8 cellular contexts compared by ENCODE assay signal in the genomic region with DNA sequence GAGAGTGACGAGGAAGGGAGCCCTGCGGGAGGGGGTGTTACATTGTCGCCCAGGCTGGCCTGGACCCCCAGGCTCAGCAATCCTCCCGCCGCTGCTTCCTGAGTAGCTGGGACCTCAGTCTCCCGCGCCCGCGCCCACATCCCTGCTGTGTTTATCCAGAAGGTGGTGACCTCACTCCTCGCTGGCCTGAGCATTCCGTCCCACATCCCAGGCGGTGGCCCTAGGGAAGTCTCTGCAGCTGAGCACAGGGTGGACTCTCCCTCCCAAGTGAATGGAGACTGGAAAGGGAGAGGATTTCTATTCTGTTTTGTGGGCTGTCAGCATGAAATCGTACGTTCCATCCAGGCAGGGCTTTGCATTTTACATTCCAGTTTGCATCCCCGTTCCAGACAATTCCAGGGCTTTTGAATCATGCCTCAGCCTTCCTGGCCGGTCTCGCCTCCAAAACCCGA. TPM values are rescaled to one million over a fixed set of nuclear protein-coding genes. Genes with fewer than 3 reads are reported as not detected.
A peak's percentile ranks its signal among the peaks of the same experiment; 100 is the strongest.
DNase-seq lines count a peak whose midpoint lies in the region; ATAC-seq, FAIRE-seq and TF ChIP-seq lines count a peak whose summit lies in the region.

No MANE protein-coding gene starts in this region.

- POLR2A ChIA-PET in AG04450 (lab: Yijun Ruan, JAX) (interaction anchor here (0.5 to 0.9 kb wide), 3 partner anchors 58 to 1054 kb away, joined by 3 read pairs; partner anchors contain the start of gene LENG8), activated B cell treated with CpG ODN at 0.5 μM for 24 hours (lab: Charles Lee) (interaction anchor here (0.6 to 1.9 kb wide), 8 partner anchors 29 to 1205 kb away, joined by 3 to 9 read pairs (median 4); partner anchors contain the start of genes PPP2R1A, ZNF525, ZNF761 and ZNF808)

- H3K27ac Mint-ChIP-seq in activated B cell treated with CpG ODN at 0.5 μM for 24 hours (peak overlapping the region; percentile 90), osteocyte (ENCODE audit: unreplicated experiment) (peak overlapping the region; percentile 92)

- H3K27me3 ChIP-seq in AG04450 (ENCODE audit: control insufficient read depth, insufficient read depth, low read length), result no peaks in the 10 kb centered on the region

- H3K4me3 Mint-ChIP-seq in activated B cell treated with CpG ODN at 0.5 μM for 24 hours (peak overlapping the region; percentile 95), osteocyte (ENCODE audit: unreplicated experiment) (peak overlapping the region; percentile 95)

- intact Hi-C loops in activated B cell treated with CpG ODN at 0.5 μM for 24 hours (cut with micrococcal nuclease) (loop anchor here (2.0 kb wide), 2 partner anchors 36 to 62 kb away; partner anchors contain the start of genes ZNF761 and ZNF845), head of caudate nucleus (cut with DNase I) (no loop called here)

- TF ChIP-seq CTCF in AG04450 (IDR thresholded peaks at IDR 0.05; ENCODE audit: low read depth, low read length) (no peak), activated B cell treated with CpG ODN at 0.5 μM for 24 hours (IDR thresholded peaks at IDR 0.05) (no peak), osteocyte (IDR thresholded peaks at IDR 0.05) (no peak)

- H3K9me3 Mint-ChIP-seq in activated B cell treated with CpG ODN at 0.5 μM for 24 hours (peaks cover 11% of the 10 kb centered on the region), osteocyte (ENCODE audit: unreplicated experiment) (peaks cover 13% of the 10 kb centered on the region)

- DNase-seq in AG04450 (ENCODE audit: low read depth, low spot score) (no peak), H54 (ENCODE audit: insufficient read length, low spot score) (peak; percentile 64), activated B cell treated with CpG ODN at 0.5 μM for 24 hours (no peak), head of caudate nucleus (peak in 41 of 42 donors; percentile 5 to 69 (median 32)), osteocyte (ENCODE audit: extremely low spot score, unreplicated experiment) (no peak), DMS 273 (lab: John Stamatoyannopoulos, UW; ENCODE audit: unreplicated experiment) (no peak)
- no peak for DNase-seq in stimulated activated CD4-positive, alpha-beta T cell treated with anti-CD3 and anti-CD28 coated beads, Interleukin-15, amount 100 ng/mL, for 24 hours

- H3K27ac ChIP-seq in AG04450 (ENCODE audit: low read depth, low read length), result peak overlapping the region; percentile 82

- peaks cover 25% of the 10 kb centered on the region for H3K9me3 ChIP-seq in AG04450 (ENCODE audit: control insufficient read depth, insufficient read depth, low read length)

- TF ChIP-seq POLR2A in H54 (IDR thresholded peaks at IDR 0.05; ENCODE audit: low read depth, low read length), result no peak; the same call in 1 of the 2 replicates

- H3K27me3 Mint-ChIP-seq in activated B cell treated with CpG ODN at 0.5 μM for 24 hours (no peaks in the 10 kb centered on the region), osteocyte (ENCODE audit: unreplicated experiment) (no peaks in the 10 kb centered on the region)

- H3K36me3 Mint-ChIP-seq in activated B cell treated with CpG ODN at 0.5 μM for 24 hours (ENCODE audit: low read depth), result peaks cover 21% of the 10 kb centered on the region
- peaks cover 9% of the 10 kb centered on the region for H3K36me3 Mint-ChIP-seq in osteocyte (ENCODE audit: unreplicated experiment)

- H3K4me3 ChIP-seq in AG04450 (ENCODE audit: low read depth, low read length), result peak overlapping the region; percentile 63

- no peak for FAIRE-seq in H54 (lab: Jason Lieb, UNC)

- no peak for ATAC-seq in activated B cell treated with CpG ODN at 0.5 μM for 24 hours (ENCODE audit: low read depth)
- no peak for ATAC-seq in HG02678 (IDR thresholded peaks at IDR 0.05; ENCODE audit: unreplicated experiment)

- H3K4me1 Mint-ChIP-seq in activated B cell treated with CpG ODN at 0.5 μM for 24 hours (peaks cover 29% of the 10 kb centered on the region), osteocyte (ENCODE audit: unreplicated experiment) (peaks cover 25% of the 10 kb centered on the region)

- CTCF ChIA-PET in AG04450 (lab: Charles Lee) (no interaction called here), activated B cell treated with CpG ODN at 0.5 μM for 24 hours (lab: Charles Lee) (no interaction called here)

RNA-seq across cellular contexts. Expression of gene ZNF765, which starts 0.4 kb away (rescaled TPM):
- polyA plus RNA-seq in AG04450 (2011; rRNA removed), result 4.6 and 5.3 TPM in 2 replicates
- polyA minus RNA-seq in AG04450 (2011; rRNA and poly(A)+ RNA removed), result 10.6 and 14.8 TPM in 2 replicates
- total RNA-seq in activated B cell treated with CpG ODN at 0.5 μM for 24 hours (16.2 and 18.9 TPM in 2 replicates), osteocyte (9.0 and 10.7 TPM in 2 replicates)

RNA-seq across cellular contexts. Expression of gene ZNF525, which starts 29.0 kb away (rescaled TPM):
- 1.6 and 2.9 TPM in 2 replicates for polyA plus RNA-seq in AG04450 (2011; rRNA removed)
- polyA minus RNA-seq in AG04450 (2011; rRNA and poly(A)+ RNA removed), result 1.2 and 3.2 TPM in 2 replicates
- 28.9 and 37.4 TPM in 2 replicates for total RNA-seq in activated B cell treated with CpG ODN at 0.5 μM for 24 hours
- total RNA-seq in osteocyte, result 7.6 and 8.5 TPM in 2 replicates

RNA-seq across cellular contexts. Expression of gene ZNF761, which starts 37.2 kb away (rescaled TPM):
- polyA plus RNA-seq in AG04450 (2011; rRNA removed), result 9.1 and 12.5 TPM in 2 replicates
- polyA minus RNA-seq in AG04450 (2011; rRNA and poly(A)+ RNA removed), result 7.5 and 13.2 TPM in 2 replicates
- total RNA-seq in activated B cell treated with CpG ODN at 0.5 μM for 24 hours (11.1 and 13.8 TPM in 2 replicates), osteocyte (8.3 and 9.2 TPM in 2 replicates)

Comparison
In these comparisons a context has a peak if more than half of its experiments do, and no peak if none do; other contexts are left out.
1. DNase-seq: peak in H54 (single experiment) and head of caudate nucleus (41 of 42); none in AG04450 (single experiment), activated B cell treated with CpG ODN at 0.5 μM for 24 hours (single experiment), osteocyte (single experiment), DMS 273 (single experiment) and stimulated activated CD4-positive, alpha-beta T cell treated with anti-CD3 and anti-CD28 coated beads, Interleukin-15, amount 100 ng/mL, for 24 hours (single experiment).